22 cellular contexts compared by ENCODE assay signal in the genomic region with DNA sequence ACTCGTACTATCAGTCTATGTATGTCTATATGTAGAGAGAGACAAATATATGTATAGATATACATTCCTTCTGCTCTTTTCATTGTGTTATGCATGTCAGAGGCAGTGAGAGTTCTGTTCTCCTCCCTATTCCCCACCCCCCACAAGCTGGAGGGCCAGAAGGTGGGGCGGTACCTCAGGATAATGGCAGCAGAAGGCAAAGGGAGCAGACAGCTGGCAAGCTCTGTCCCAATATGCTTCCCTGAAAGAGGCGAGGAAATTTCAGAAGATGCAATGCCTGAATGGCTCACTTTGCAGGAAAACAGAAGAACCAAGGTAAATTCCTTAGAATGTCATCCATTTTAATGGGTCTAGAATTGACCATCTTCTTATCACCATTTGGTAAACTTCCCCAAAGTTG.
A peak's percentile ranks its signal among the peaks of the same experiment; 100 is the strongest.
DNase-seq lines count a peak whose midpoint lies in the region; ATAC-seq and TF ChIP-seq lines count a peak whose summit lies in the region.
"Had no signal": no experiment of that assay in that cellular context is flagged by ENCODE, and none has a peak within 500 bp of the region (broad histone marks: within the 10 kb centered on the region; RNA-seq: fewer than 3 reads in every experiment).

No MANE protein-coding gene starts in this region.

- peaks cover 6% of the 10 kb centered on the region for H3K36me3 Mint-ChIP-seq in WTC11
- no peaks in the 10 kb centered on the region for H3K36me3 Mint-ChIP-seq in nephron progenitor cell (ENCODE audit: low read depth)
- H3K36me3 Mint-ChIP-seq: activated CD4-positive, alpha-beta memory T cell treated with anti-CD3 and anti-CD28 coated beads for 36 hours; activated naive CD4-positive, alpha-beta T cell treated with anti-CD3 and anti-CD28 coated beads, Interleukin-2, amount 50 U/mL, for 72 hours had no signal

- TF ChIP-seq CTCF in WERI-Rb-1 (IDR thresholded peaks at IDR 0.05; ENCODE audit: low read depth, low read length) (no peak), WTC11 (IDR thresholded peaks at IDR 0.05) (no peak), nephron progenitor cell (IDR thresholded peaks at IDR 0.05) (no peak)

- H3K4me3 Mint-ChIP-seq in WTC11 = no peak overlapping the region
- no peak overlapping the region for H3K4me3 Mint-ChIP-seq in nephron progenitor cell
- H3K4me3 Mint-ChIP-seq: activated CD4-positive, alpha-beta memory T cell treated with anti-CD3 and anti-CD28 coated beads for 36 hours had no signal

- peaks cover 7% of the 10 kb centered on the region for H3K9me3 ChIP-seq in WERI-Rb-1 (ENCODE audit: severe bottlenecking)
- H3K9me3 ChIP-seq: testis had no signal

- CTCF ChIA-PET in WTC11 (lab: Charles Lee) = no interaction called here

- H3K27ac Mint-ChIP-seq in WTC11 = no peak overlapping the region
- H3K27ac Mint-ChIP-seq in nephron progenitor cell = no peak overlapping the region
- H3K27ac Mint-ChIP-seq: activated CD4-positive, alpha-beta memory T cell treated with anti-CD3 and anti-CD28 coated beads for 36 hours; activated naive CD4-positive, alpha-beta T cell treated with anti-CD3 and anti-CD28 coated beads, Interleukin-2, amount 50 U/mL, for 72 hours; activated T-helper 2 cell treated with anti-CD3 and anti-CD28 coated beads, Interferon-gamma antibody, Interleukin-2, Interleukin-4, amounts not matched to agents 10 μg/mL and 5 μg/mL and 100 μg/mL, durations not matched to agents 14 hours and 24 hours and 36 hours had no signal

- H3K4me3 ChIP-seq in WERI-Rb-1 (ENCODE audit: low read depth, low read length) = no peak overlapping the region
- H3K4me3 ChIP-seq: lung, testis had no signal

- POLR2A ChIA-PET in WTC11 (lab: Charles Lee) = no interaction called here

- H3K4me1 Mint-ChIP-seq in WTC11 (peaks cover 24% of the 10 kb centered on the region), nephron progenitor cell (peaks cover 9% of the 10 kb centered on the region)

- in situ Hi-C loops in KBM-7 (cut with MboI; ENCODE audit: low pct_unique_long_range_greater_than_20kb, low sequenced_read_pairs) = no loop called here

- no peak for ATAC-seq in WTC11
- ATAC-seq: activated naive CD4-positive, alpha-beta T cell treated with anti-CD3 and anti-CD28 coated beads, Interleukin-2, amount 50 U/mL, for 72 hours; sciatic nerve had no signal

- peak; percentile 88 for DNase-seq in KBM-7
- DNase-seq in NCI-H2171 treated with DMSO at 0.1 percent for 48 hours (lab: John Stamatoyannopoulos, UW) = peak; percentile 91
- DNase-seq in WERI-Rb-1 = peak; percentile 92
- peak in 6 of 10 donors; percentile 12 to 83 (median 50) for DNase-seq in posterior cingulate gyrus
- DNase-seq in WTC11 (ENCODE audit: low spot score) = no peak
- DNase-seq in nephron progenitor cell = no peak
- DNase-seq in activated T-cell treated with anti-CD3 and anti-CD28 coated beads, Interleukin-2, amount 50 U/mL, for 48 hours = no peak
- DNase-seq: activated CD4-positive, alpha-beta memory T cell treated with anti-CD3 and anti-CD28 coated beads for 36 hours; activated CD4-positive, CD25-positive, alpha-beta regulatory T cell; activated CD8-positive, alpha-beta memory T cell treated with anti-CD3 and anti-CD28 coated beads, Interleukin-2, amount 50 U/mL, for 48 hours; dermis blood vessel endothelial cell; DMS53; GF-D8; kidney glomerular epithelial cell; NCI-H2029 treated with DMSO at 0.1 percent for 48 hours; NCI-H526 treated with DMSO at 0.1 percent for 48 hours; stimulated activated naive CD4-positive, alpha-beta T cell treated with Interleukin-2 at 50 U/mL for 16 hours; testis had no signal

- intact Hi-C loops in posterior cingulate gyrus (cut with DNase I) = no loop called here

- no peaks in the 10 kb centered on the region for H3K27me3 ChIP-seq in WERI-Rb-1 (ENCODE audit: insufficient read depth, low read depth, severe bottlenecking)
- H3K27me3 ChIP-seq: testis had no signal

- no peaks in the 10 kb centered on the region for H3K36me3 ChIP-seq in WERI-Rb-1

- H3K27me3 Mint-ChIP-seq in WTC11 (ENCODE audit: low read depth) (no peaks in the 10 kb centered on the region; the same call in 1 of the 2 replicates), nephron progenitor cell (ENCODE audit: low read depth, poor library complexity) (no peaks in the 10 kb centered on the region)
- H3K27me3 Mint-ChIP-seq: activated CD4-positive, alpha-beta memory T cell treated with anti-CD3 and anti-CD28 coated beads for 36 hours had no signal

- peaks cover 10% of the 10 kb centered on the region for H3K9me3 Mint-ChIP-seq in WTC11
- peaks cover 6% of the 10 kb centered on the region for H3K9me3 Mint-ChIP-seq in nephron progenitor cell
- H3K9me3 Mint-ChIP-seq: activated CD4-positive, alpha-beta memory T cell treated with anti-CD3 and anti-CD28 coated beads for 36 hours; activated T-helper 2 cell treated with anti-CD3 and anti-CD28 coated beads, Interferon-gamma antibody, Interleukin-2, Interleukin-4, amounts not matched to agents 10 μg/mL and 5 μg/mL and 100 μg/mL, durations not matched to agents 14 hours and 24 hours and 36 hours had no signal

- H3K27ac ChIP-seq in WERI-Rb-1 = peak overlapping the region; percentile 74
- H3K27ac ChIP-seq: testis had no signal

TF ChIP-seq in WTC11, 78 proteins besides CTCF, POLR2A, EP300 and RAD21 (continues in another document):
- TF ChIP-seq, protein P1, sequence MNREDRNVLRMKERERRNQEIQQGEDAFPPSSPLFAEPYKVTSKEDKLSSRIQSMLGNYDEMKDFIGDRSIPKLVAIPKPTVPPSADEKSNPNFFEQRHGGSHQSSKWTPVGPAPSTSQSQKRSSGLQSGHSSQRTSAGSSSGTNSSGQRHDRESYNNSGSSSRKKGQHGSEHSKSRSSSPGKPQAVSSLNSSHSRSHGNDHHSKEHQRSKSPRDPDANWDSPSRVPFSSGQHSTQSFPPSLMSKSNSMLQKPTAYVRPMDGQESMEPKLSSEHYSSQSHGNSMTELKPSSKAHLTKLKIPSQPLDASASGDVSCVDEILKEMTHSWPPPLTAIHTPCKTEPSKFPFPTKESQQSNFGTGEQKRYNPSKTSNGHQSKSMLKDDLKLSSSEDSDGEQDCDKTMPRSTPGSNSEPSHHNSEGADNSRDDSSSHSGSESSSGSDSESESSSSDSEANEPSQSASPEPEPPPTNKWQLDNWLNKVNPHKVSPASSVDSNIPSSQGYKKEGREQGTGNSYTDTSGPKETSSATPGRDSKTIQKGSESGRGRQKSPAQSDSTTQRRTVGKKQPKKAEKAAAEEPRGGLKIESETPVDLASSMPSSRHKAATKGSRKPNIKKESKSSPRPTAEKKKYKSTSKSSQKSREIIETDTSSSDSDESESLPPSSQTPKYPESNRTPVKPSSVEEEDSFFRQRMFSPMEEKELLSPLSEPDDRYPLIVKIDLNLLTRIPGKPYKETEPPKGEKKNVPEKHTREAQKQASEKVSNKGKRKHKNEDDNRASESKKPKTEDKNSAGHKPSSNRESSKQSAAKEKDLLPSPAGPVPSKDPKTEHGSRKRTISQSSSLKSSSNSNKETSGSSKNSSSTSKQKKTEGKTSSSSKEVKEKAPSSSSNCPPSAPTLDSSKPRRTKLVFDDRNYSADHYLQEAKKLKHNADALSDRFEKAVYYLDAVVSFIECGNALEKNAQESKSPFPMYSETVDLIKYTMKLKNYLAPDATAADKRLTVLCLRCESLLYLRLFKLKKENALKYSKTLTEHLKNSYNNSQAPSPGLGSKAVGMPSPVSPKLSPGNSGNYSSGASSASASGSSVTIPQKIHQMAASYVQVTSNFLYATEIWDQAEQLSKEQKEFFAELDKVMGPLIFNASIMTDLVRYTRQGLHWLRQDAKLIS (CRISPR knock-in tag; IDR thresholded peaks at IDR 0.05; ENCODE audit: borderline replicate concordance) = no peak
- TF ChIP-seq ESRRA (CRISPR knock-in tag; IDR thresholded peaks at IDR 0.05; ENCODE audit: borderline replicate concordance) (no peak), IRF2 (CRISPR knock-in tag; IDR thresholded peaks at IDR 0.05; ENCODE audit: borderline replicate concordance, low read depth) (no peak), PRRX2 (CRISPR knock-in tag; IDR thresholded peaks at IDR 0.05) (no peak), CREB1 (CRISPR knock-in tag; IDR thresholded peaks at IDR 0.05) (no peak), ZNF423 (CRISPR knock-in tag; IDR thresholded peaks at IDR 0.05) (no peak)
- TF ChIP-seq, protein P2, sequence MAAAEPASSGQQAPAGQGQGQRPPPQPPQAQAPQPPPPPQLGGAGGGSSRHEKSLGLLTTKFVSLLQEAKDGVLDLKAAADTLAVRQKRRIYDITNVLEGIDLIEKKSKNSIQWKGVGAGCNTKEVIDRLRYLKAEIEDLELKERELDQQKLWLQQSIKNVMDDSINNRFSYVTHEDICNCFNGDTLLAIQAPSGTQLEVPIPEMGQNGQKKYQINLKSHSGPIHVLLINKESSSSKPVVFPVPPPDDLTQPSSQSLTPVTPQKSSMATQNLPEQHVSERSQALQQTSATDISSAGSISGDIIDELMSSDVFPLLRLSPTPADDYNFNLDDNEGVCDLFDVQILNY (CRISPR knock-in tag; IDR thresholded peaks at IDR 0.05) = no peak
- TF ChIP-seq, protein P3, sequence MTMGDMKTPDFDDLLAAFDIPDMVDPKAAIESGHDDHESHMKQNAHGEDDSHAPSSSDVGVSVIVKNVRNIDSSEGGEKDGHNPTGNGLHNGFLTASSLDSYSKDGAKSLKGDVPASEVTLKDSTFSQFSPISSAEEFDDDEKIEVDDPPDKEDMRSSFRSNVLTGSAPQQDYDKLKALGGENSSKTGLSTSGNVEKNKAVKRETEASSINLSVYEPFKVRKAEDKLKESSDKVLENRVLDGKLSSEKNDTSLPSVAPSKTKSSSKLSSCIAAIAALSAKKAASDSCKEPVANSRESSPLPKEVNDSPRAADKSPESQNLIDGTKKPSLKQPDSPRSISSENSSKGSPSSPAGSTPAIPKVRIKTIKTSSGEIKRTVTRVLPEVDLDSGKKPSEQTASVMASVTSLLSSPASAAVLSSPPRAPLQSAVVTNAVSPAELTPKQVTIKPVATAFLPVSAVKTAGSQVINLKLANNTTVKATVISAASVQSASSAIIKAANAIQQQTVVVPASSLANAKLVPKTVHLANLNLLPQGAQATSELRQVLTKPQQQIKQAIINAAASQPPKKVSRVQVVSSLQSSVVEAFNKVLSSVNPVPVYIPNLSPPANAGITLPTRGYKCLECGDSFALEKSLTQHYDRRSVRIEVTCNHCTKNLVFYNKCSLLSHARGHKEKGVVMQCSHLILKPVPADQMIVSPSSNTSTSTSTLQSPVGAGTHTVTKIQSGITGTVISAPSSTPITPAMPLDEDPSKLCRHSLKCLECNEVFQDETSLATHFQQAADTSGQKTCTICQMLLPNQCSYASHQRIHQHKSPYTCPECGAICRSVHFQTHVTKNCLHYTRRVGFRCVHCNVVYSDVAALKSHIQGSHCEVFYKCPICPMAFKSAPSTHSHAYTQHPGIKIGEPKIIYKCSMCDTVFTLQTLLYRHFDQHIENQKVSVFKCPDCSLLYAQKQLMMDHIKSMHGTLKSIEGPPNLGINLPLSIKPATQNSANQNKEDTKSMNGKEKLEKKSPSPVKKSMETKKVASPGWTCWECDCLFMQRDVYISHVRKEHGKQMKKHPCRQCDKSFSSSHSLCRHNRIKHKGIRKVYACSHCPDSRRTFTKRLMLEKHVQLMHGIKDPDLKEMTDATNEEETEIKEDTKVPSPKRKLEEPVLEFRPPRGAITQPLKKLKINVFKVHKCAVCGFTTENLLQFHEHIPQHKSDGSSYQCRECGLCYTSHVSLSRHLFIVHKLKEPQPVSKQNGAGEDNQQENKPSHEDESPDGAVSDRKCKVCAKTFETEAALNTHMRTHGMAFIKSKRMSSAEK (CRISPR knock-in tag; IDR thresholded peaks at IDR 0.05; ENCODE audit: borderline replicate concordance) = no peak

Comparison
In these comparisons a context has a peak if more than half of its experiments do, and no peak if none do; other contexts are left out.
1. DNase-seq: peak in KBM-7 (single experiment), NCI-H2171 treated with DMSO at 0.1 percent for 48 hours (single experiment), WERI-Rb-1 (single experiment) and posterior cingulate gyrus (6 of 10); none in WTC11 (single experiment), nephron progenitor cell (single experiment) and activated T-cell treated with anti-CD3 and anti-CD28 coated beads, Interleukin-2, amount 50 U/mL, for 48 hours (0 of 2).